ENCODE assay signal across 8 cellular contexts in the genomic region with DNA sequence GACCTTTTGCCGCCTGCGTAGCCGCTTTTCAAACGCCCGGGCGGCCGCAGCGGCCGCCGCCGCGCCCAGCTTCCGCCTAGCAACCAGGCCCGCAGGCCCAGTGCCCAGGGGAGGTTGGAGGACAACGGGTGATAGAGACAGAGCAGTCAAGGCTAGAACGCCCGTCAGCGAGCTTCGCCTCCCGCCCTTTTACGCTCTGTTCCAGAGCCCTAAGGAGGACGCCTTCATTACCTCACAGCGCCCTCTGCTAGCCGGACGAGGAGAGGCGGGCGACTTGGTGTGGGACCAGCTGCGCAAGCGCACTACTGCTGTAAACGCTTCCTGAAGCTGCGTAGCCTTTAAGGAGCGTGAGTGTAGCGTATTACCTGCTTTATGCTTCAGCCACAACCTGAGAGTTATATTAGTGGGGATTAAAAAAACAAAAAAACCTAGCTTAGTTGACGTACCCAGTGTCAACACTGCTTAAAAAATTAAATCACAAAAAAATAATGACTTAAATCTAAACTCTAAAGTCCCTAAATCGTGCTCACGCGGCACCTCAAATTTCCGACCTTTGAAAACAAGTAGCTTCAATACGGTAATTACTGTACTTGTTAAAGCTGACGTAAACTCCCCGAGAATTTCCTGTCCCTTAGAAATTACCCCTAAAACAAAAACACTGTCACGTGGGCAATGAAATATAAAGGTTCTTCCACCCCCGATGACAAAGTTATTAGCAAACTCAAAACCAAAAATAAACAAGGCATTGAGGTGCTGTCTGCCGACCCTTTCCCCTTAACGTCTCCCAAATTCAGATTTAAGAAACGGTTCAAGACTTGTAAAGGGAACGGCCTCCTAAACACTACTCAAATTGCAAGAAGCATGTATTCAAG. TPM values are rescaled to one million over a fixed set of nuclear protein-coding genes. Genes with fewer than 3 reads are reported as not detected.
DNase-seq lines count a peak whose midpoint lies in the region; ATAC-seq and TF ChIP-seq lines count a peak whose summit lies in the region.

TSS of gene CEP120 (minus strand) at position 126 of the 872 bp plus-strand sequence. CDS start 405 bp downstream, outside the sequence.

- H3K27me3 ChIP-seq in PC-3 (ENCODE audit: low read length): no peaks in the 10 kb centered on the region

- H3F3A ChIP-seq in PC-3 (ENCODE audit: low read length, unreplicated experiment): no peaks in the 10 kb centered on the region

- no peak within 1 kb of the TSS for H3K27ac Mint-ChIP-seq in IgD-negative memory B cell

- H3K36me3 Mint-ChIP-seq in IgD-negative memory B cell: peaks cover 3% of the 10 kb centered on the region

- ATAC-seq in GM21529 (IDR thresholded peaks at IDR 0.05; ENCODE audit: unreplicated experiment): peak; percentile 98
- peak; percentile 97 for ATAC-seq in PC-3

- H3K9me2 ChIP-seq in PC-3 (replicated peaks; ENCODE audit: low read length): no peaks in the 10 kb centered on the region

- TSS peak; percentile 89 for BruUV-seq in PC-3 (replicated peaks; lab: Mats Ljungman, UMichigan)

- H2AFZ ChIP-seq in PC-3 (ENCODE audit: low read length): peak within 1 kb of the TSS; percentile 97

- peak within 1 kb of the TSS; percentile 98 for H3K4me2 ChIP-seq in PC-3 (ENCODE audit: low read length)

- intact Hi-C loops in PC-3 (cut with micrococcal nuclease): loop anchor here (1.0 to 2.0 kb wide), 4 partner anchors 16 to 187 kb away; partner anchors contain the start of gene CSNK1G3

- peaks cover 0 to 2% (median 1%) of the 10 kb centered on the region in 3 donors for H3K9me3 Mint-ChIP-seq in IgD-negative memory B cell

- peak within 1 kb of the TSS; percentile 90 for H3K9ac ChIP-seq in PC-3 (ENCODE audit: low read length)

- H3K4me3 ChIP-seq in PC-3 (ENCODE audit: low read length): peak within 1 kb of the TSS; percentile 99
- peak within 1 kb of the TSS; percentile 81 for H3K4me3 ChIP-seq in epithelial cell of proximal tubule (ENCODE audit: low read depth, low read length)

- POLR2A ChIA-PET in PC-3 (lab: Charles Lee; ENCODE audit: unreplicated experiment): no interaction called here

- CTCF ChIA-PET in PC-3 (lab: Charles Lee): interaction anchor here (0.6 to 1.4 kb wide), 7 partner anchors 16 to 246 kb away, joined by 3 to 7 read pairs (median 3); partner anchors contain the start of gene CSNK1G3

- peaks cover 11 to 19% (median 13%) of the 10 kb centered on the region in 3 donors for H3K4me1 Mint-ChIP-seq in IgD-negative memory B cell

- H3K4me3 Mint-ChIP-seq in IgD-negative memory B cell: no peak within 1 kb of the TSS

- H3K4me1 ChIP-seq in PC-3 (ENCODE audit: insufficient read depth, low read length): peaks cover 13% of the 10 kb centered on the region

- H3K27ac ChIP-seq in PC-3 (ENCODE audit: low read length): peak within 1 kb of the TSS; percentile 41

- peak; percentile 100 for DNase-seq in DMS53 (lab: John Stamatoyannopoulos, UW)
- DNase-seq in PC-3: peak; percentile 99
- DNase-seq in activated T-cell treated with anti-CD3 and anti-CD28 coated beads for 48 hours (ENCODE audit: low read depth): peak; percentile 92
- peak; percentile 97 for DNase-seq in epithelial cell of proximal tubule (ENCODE audit: low read depth)
- DNase-seq in mucosa of gallbladder (ENCODE audit: low spot score): peak; percentile 99
- DNase-seq in stimulated activated CD8-positive, alpha-beta memory T cell treated with anti-CD3 and anti-CD28 coated beads, Interleukin-4, amount 100 ng/mL, for 4 hours (ENCODE audit: low read depth in 2 of 2, low spot score in 1 of 2): peak; percentile 92 to 95

- H4K20me1 ChIP-seq in PC-3 (ENCODE audit: low read length): no peaks in the 10 kb centered on the region

- H3K79me2 ChIP-seq in PC-3 (ENCODE audit: low read length): peaks cover 33% of the 10 kb centered on the region

- no peaks in the 10 kb centered on the region for H3K9me3 ChIP-seq in PC-3 (ENCODE audit: low read length)

- H3K36me3 ChIP-seq in PC-3 (ENCODE audit: low read depth, low read length): no peaks in the 10 kb centered on the region

- no peaks in the 10 kb centered on the region for H3K27me3 Mint-ChIP-seq in IgD-negative memory B cell

- TF ChIP-seq CTCF in PC-3 (conservative IDR thresholded peaks at IDR 0.05; ENCODE audit: low read depth, low read length): peak; percentile 83
- peak; percentile 71 for TF ChIP-seq CTCF in epithelial cell of proximal tubule (conservative IDR thresholded peaks at IDR 0.05; ENCODE audit: low read depth, low read length)

RNA-seq across cellular contexts. Expression of gene CEP120, which starts in this region (rescaled TPM):
- 29.1 TPM for polyA plus RNA-seq in IgD-negative memory B cell
- total RNA-seq in PC-3 (2014; rRNA removed) (5.4 and 11.5 TPM in 2 replicates), epithelial cell of proximal tubule (13.7 and 14.4 TPM in 2 replicates), mucosa of gallbladder (19.5 TPM)

Comparison
In these comparisons a context has a peak if more than half of its experiments do, and no peak if none do; other contexts are left out.
1. Peak in every context shown above with its lines: DNase-seq, ATAC-seq, H3K4me3 ChIP-seq and H3K27ac ChIP-seq.